ENCODE assay signal across 20 cellular contexts in genomic region chr15:60523056-60523455, GRCh38. TPM values are rescaled to one million over a fixed set of nuclear protein-coding genes. Genes with fewer than 3 reads are reported as not detected.
DNase-seq lines count a peak whose midpoint lies in the region; ATAC-seq, FAIRE-seq and TF ChIP-seq lines count a peak whose summit lies in the region.
"Had no signal": no experiment of that assay in that cellular context is flagged by ENCODE, and none has a peak within 500 bp of the region (broad histone marks: within the 10 kb centered on the region; RNA-seq: fewer than 3 reads in every experiment).

No MANE protein-coding gene starts in this region.

- DNase-seq in activated CD4-positive, alpha-beta T cell treated with anti-CD3 and anti-CD28 coated beads for 36 hours: no peak
- DNase-seq in activated CD4-positive, alpha-beta T cell treated with anti-CD3 and anti-CD28 coated beads, Interleukin-2, amount 50 U/mL, for 4 hours: no peak
- DNase-seq in NCI-H226: peak; percentile 53
- peak; percentile 52 for DNase-seq in endothelial cell of umbilical vein (ENCODE audit: low read depth, low spot score)
- no peak for DNase-seq in natural killer cell
- no peak for DNase-seq in NCI-H2107 (lab: John Stamatoyannopoulos, UW)
- no peak for DNase-seq in cerebellar cortex (ENCODE audit: low spot score)
- no peak for DNase-seq in posterior cingulate gyrus
- DNase-seq: 8988T; activated CD4-positive, alpha-beta T cell treated with anti-CD3 and anti-CD28 coated beads for 48 hours; Calu3; H7; Karpas-422; NCI-H187 treated with DMSO at 0.1 percent for 48 hours; NCI-H526 treated with DMSO at 0.1 percent for 48 hours; spleen; T-helper 2 cell had no signal

- TF ChIP-seq POLR2A in endothelial cell of umbilical vein (IDR thresholded peaks at IDR 0.05; ENCODE audit: low read depth, low read length): no peak

- H3K36me3 ChIP-seq in endothelial cell of umbilical vein (ENCODE audit: control insufficient read depth in 2 of 2, extremely low read depth in 1 of 2, insufficient read depth in 2 of 2, low read length in 2 of 2): no peaks in the 10 kb centered on the region
- H3K36me3 ChIP-seq: esophagus muscularis mucosa had no signal

- H3K36me3 Mint-ChIP-seq in activated CD4-positive, alpha-beta T cell treated with anti-CD3 and anti-CD28 coated beads for 36 hours (ENCODE audit: low read depth): peaks cover 21% of the 10 kb centered on the region
- peaks cover 7% of the 10 kb centered on the region for H3K36me3 Mint-ChIP-seq in natural killer cell

- no peak for TF ChIP-seq CTCF in endothelial cell of umbilical vein (IDR thresholded peaks at IDR 0.05; ENCODE audit: extremely low read depth in 1 of 2, insufficient read depth in 1 of 2, low read depth in 1 of 2, low read length in 2 of 2)
- TF ChIP-seq CTCF in natural killer cell (IDR thresholded peaks at IDR 0.05): no peak

- no peak overlapping the region for H2AFZ ChIP-seq in endothelial cell of umbilical vein (ENCODE audit: low read depth, low read length)

- H3K9ac ChIP-seq in endothelial cell of umbilical vein (replicated peaks; ENCODE audit: extremely low read depth, insufficient read depth, low read length): no peak overlapping the region

- dilution Hi-C loops in endothelial cell of umbilical vein (cut with MboI; ENCODE audit: extremely low pct_ligation_motif_present, low sequenced_read_pairs): no loop called here

- CTCF ChIA-PET in activated CD4-positive, alpha-beta T cell treated with anti-CD3 and anti-CD28 coated beads for 36 hours (lab: Charles Lee): interaction anchor here (1.2 to 3.8 kb wide), 2 partner anchors 9 to 14 kb away, joined by 6 to 35 read pairs; no protein-coding TSS in a partner anchor
- CTCF ChIA-PET in endothelial cell of umbilical vein (lab: Charles Lee): interaction anchor here (0.7 kb wide), 1 partner anchor 62 kb away, joined by 3 read pairs; no protein-coding TSS in a partner anchor

- H4K20me1 ChIP-seq in endothelial cell of umbilical vein (replicated peaks; ENCODE audit: control insufficient read depth, extremely low read depth, insufficient read depth, low read length): no peaks in the 10 kb centered on the region

- FAIRE-seq in endothelial cell of umbilical vein (lab: Jason Lieb, UNC): peak; percentile 78

- no peaks in the 10 kb centered on the region for H3K9me3 ChIP-seq in endothelial cell of umbilical vein (replicated peaks; ENCODE audit: control insufficient read depth, insufficient read depth, low read length)
- H3K9me3 ChIP-seq: esophagus muscularis mucosa, spleen had no signal

- H3K4me2 ChIP-seq in endothelial cell of umbilical vein (ENCODE audit: insufficient read depth, low read length): no peak overlapping the region

- H3K79me2 ChIP-seq in endothelial cell of umbilical vein (ENCODE audit: control insufficient read depth, insufficient read depth, low read length): no peaks in the 10 kb centered on the region

- peak overlapping the region; percentile 32 for H3K27ac Mint-ChIP-seq in activated CD4-positive, alpha-beta T cell treated with anti-CD3 and anti-CD28 coated beads for 36 hours
- H3K27ac Mint-ChIP-seq in natural killer cell: peak overlapping the region; percentile 86 to 87
- H3K27ac Mint-ChIP-seq: activated T-helper 2 cell treated with anti-CD3 and anti-CD28 coated beads, Interferon-gamma antibody, Interleukin-2, Interleukin-4, amounts not matched to agents 10 μg/mL and 5 μg/mL and 100 μg/mL, durations not matched to agents 14 hours and 24 hours and 36 hours; mesothelial cell of epicardium had no signal

- no peaks in the 10 kb centered on the region for H3K9me3 Mint-ChIP-seq in activated CD4-positive, alpha-beta T cell treated with anti-CD3 and anti-CD28 coated beads for 36 hours (ENCODE audit: low read depth)
- H3K9me3 Mint-ChIP-seq in natural killer cell: no peaks in the 10 kb centered on the region
- H3K9me3 Mint-ChIP-seq: activated T-helper 2 cell treated with anti-CD3 and anti-CD28 coated beads, Interferon-gamma antibody, Interleukin-2, Interleukin-4, amounts not matched to agents 10 μg/mL and 5 μg/mL and 100 μg/mL, durations not matched to agents 14 hours and 24 hours and 36 hours; mesothelial cell of epicardium had no signal

- H3K9me1 ChIP-seq in endothelial cell of umbilical vein (replicated peaks; ENCODE audit: control insufficient read depth, extremely low read depth, insufficient read depth, low read length): no peaks in the 10 kb centered on the region

- no peak for ATAC-seq in activated CD4-positive, alpha-beta T cell treated with anti-CD3 and anti-CD28 coated beads for 36 hours
- no peak for ATAC-seq in natural killer cell

- peaks cover 18% of the 10 kb centered on the region for H3K4me1 ChIP-seq in endothelial cell of umbilical vein (ENCODE audit: control insufficient read depth, extremely low read depth, insufficient read depth, low read length)

- intact Hi-C loops in activated CD4-positive, alpha-beta T cell treated with anti-CD3 and anti-CD28 coated beads for 36 hours (cut with DNase I, micrococcal nuclease): loop anchor here in 1 of 2 experiments (5.0 kb wide), 1 partner anchor 46 kb away; the partner anchor contains the start of gene ICE2
- intact Hi-C loops in endothelial cell of umbilical vein (cut with micrococcal nuclease) (loop anchor here (5.0 kb wide), 1 partner anchor 394 kb away; no protein-coding TSS in a partner anchor), natural killer cell (cut with micrococcal nuclease) (no loop called here), posterior cingulate gyrus (cut with DNase I) (no loop called here)

- H3K27ac ChIP-seq in endothelial cell of umbilical vein (ENCODE audit: insufficient read depth, low read depth, low read length): no peak overlapping the region
- H3K27ac ChIP-seq: esophagus muscularis mucosa, spleen had no signal

- no peaks in the 10 kb centered on the region for H3K27me3 ChIP-seq in endothelial cell of umbilical vein (ENCODE audit: control insufficient read depth in 2 of 2, insufficient read depth in 2 of 2, low read length in 2 of 2)
- H3K27me3 ChIP-seq: esophagus muscularis mucosa, spleen had no signal

- no peak overlapping the region for H3K4me3 ChIP-seq in endothelial cell of umbilical vein (replicated peaks in 1 of 3; ENCODE audit: insufficient read depth in 1 of 3, low read depth in 1 of 3, low read length in 3 of 3)
- H3K4me3 ChIP-seq: esophagus muscularis mucosa, spleen had no signal

- no peaks in the 10 kb centered on the region for H3K27me3 Mint-ChIP-seq in activated CD4-positive, alpha-beta T cell treated with anti-CD3 and anti-CD28 coated beads for 36 hours
- H3K27me3 Mint-ChIP-seq in natural killer cell (ENCODE audit: low read depth in 2 of 2): no peaks in the 10 kb centered on the region

- POLR2A ChIA-PET in activated CD4-positive, alpha-beta T cell treated with anti-CD3 and anti-CD28 coated beads for 36 hours (lab: Charles Lee): interaction anchor here (0.6 kb wide), 1 partner anchor 26 kb away, joined by 4 read pairs; no protein-coding TSS in a partner anchor
- POLR2A ChIA-PET in endothelial cell of umbilical vein (lab: Charles Lee): no interaction called here

- no TSS peak for BruUV-seq in endothelial cell of umbilical vein (replicated peaks; lab: Mats Ljungman, UMichigan)

- no peak overlapping the region for H3K4me3 Mint-ChIP-seq in activated CD4-positive, alpha-beta T cell treated with anti-CD3 and anti-CD28 coated beads for 36 hours
- H3K4me3 Mint-ChIP-seq in natural killer cell: no peak overlapping the region
- H3K4me3 Mint-ChIP-seq: mesothelial cell of epicardium had no signal

- H3K4me1 Mint-ChIP-seq in activated CD4-positive, alpha-beta T cell treated with anti-CD3 and anti-CD28 coated beads for 36 hours: peaks cover 65% of the 10 kb centered on the region
- H3K4me1 Mint-ChIP-seq in natural killer cell: peaks cover 77 to 81% of the 10 kb centered on the region in 2 donors

TF ChIP-seq in endothelial cell of umbilical vein, 7 proteins besides CTCF, POLR2A, EP300 and RAD21:
- no peak for TF ChIP-seq GATA2 (IDR thresholded peaks at IDR 0.05; ENCODE audit: insufficient read depth, insufficient read length, low read depth, low read length)
- peak; percentile 56 for TF ChIP-seq FOS (IDR thresholded peaks at IDR 0.05; ENCODE audit: borderline replicate concordance, insufficient read depth, low read length)
- TF ChIP-seq JUN (IDR thresholded peaks at IDR 0.05; ENCODE audit: borderline replicate concordance, insufficient read depth, insufficient read length, low read depth): peak; percentile 42

RNA-seq across cellular contexts. Expression of gene ICE2, which starts 44.1 kb away (rescaled TPM):
- total RNA-seq in activated CD4-positive, alpha-beta T cell treated with anti-CD3 and anti-CD28 coated beads for 36 hours: 10 to 100 TPM; 72.8 to 81.6 TPM
- total RNA-seq in endothelial cell of umbilical vein (50.9 and 57.0 TPM in 2 replicates), natural killer cell (10 to 100 TPM; 21.7 to 36.7 (median 32.9) TPM)
- polyA plus RNA-seq in endothelial cell of umbilical vein: 21.8 and 22.1 TPM in 2 replicates
- 20.2 and 21.9 TPM in 2 replicates for polyA plus RNA-seq in endothelial cell of umbilical vein (2011; cell fraction: cytosol; rRNA removed)
- 43.4 and 43.7 TPM in 2 replicates for polyA plus RNA-seq in endothelial cell of umbilical vein (2011; cell fraction: nucleus; rRNA removed)
- 24.5 and 43.3 TPM in 2 replicates for polyA plus RNA-seq in endothelial cell of umbilical vein (2012)
- polyA minus RNA-seq in endothelial cell of umbilical vein: 36.5 and 40.6 TPM in 2 replicates
- polyA minus RNA-seq in endothelial cell of umbilical vein (2011; cell fraction: cytosol; rRNA and poly(A)+ RNA removed): 32.6 TPM
- polyA minus RNA-seq in endothelial cell of umbilical vein (2011; cell fraction: nucleus; rRNA and poly(A)+ RNA removed): 58.6 and 71.2 TPM in 2 replicates

Comparison
In these comparisons a context has a peak if more than half of its experiments do, and no peak if none do; other contexts are left out.
1. DNase-seq: peak in NCI-H226 (single experiment) and endothelial cell of umbilical vein (single experiment); none in activated CD4-positive, alpha-beta T cell treated with anti-CD3 and anti-CD28 coated beads for 36 hours (single experiment), activated CD4-positive, alpha-beta T cell treated with anti-CD3 and anti-CD28 coated beads, Interleukin-2, amount 50 U/mL, for 4 hours (0 of 2), natural killer cell (single experiment), NCI-H2107 (single experiment), cerebellar cortex (single experiment) and posterior cingulate gyrus (0 of 10).